Comparison of ENCODE assay signal across 27 cellular contexts in genomic region chr20:60565093-60565492, GRCh38.
"Had no signal": no experiment of that assay in that cellular context is flagged by ENCODE, and none has a peak within 500 bp of the region (broad histone marks: within the 10 kb centered on the region; RNA-seq: fewer than 3 reads in every experiment).

No MANE protein-coding gene starts in this region.

- H3K9me3 ChIP-seq: adrenal gland, body of pancreas, gastrocnemius medialis, left ventricle myocardium inferior, mucosa of descending colon, right lobe of liver, thyroid gland, upper lobe of left lung, vagina had no signal

- H3K4me1 ChIP-seq: adrenal gland, body of pancreas, gastrocnemius medialis, left ventricle myocardium inferior, right lobe of liver, thyroid gland, upper lobe of left lung, vagina had no signal

- H3K36me3 ChIP-seq: adrenal gland, cardiac muscle cell, gastrocnemius medialis, left ventricle myocardium inferior, right lobe of liver, thyroid gland, upper lobe of left lung, vagina had no signal

- H3K79me2 ChIP-seq: hepatocyte had no signal

- DNase-seq: activated B cell treated with CpG ODN at 0.5 μM for 24 hours; activated naive CD4-positive, alpha-beta T cell; activated naive CD8-positive, alpha-beta T cell treated with anti-CD3 and anti-CD28 coated beads for 36 hours; activated T-cell treated with anti-CD3 and anti-CD28 coated beads for 4 hours; activated T-cell treated with anti-CD3 and anti-CD28 coated beads, Interleukin-2, amount 50 U/mL, for 72 hours; aorta; effector memory CD8-positive, alpha-beta T cell; erythroblast; gastrocnemius medialis; islet precursor cell; left ventricle myocardium inferior; mucosa of descending colon; posterior cingulate gyrus; right lobe of liver; stimulated activated CD4-positive, alpha-beta T cell treated with anti-CD3 and anti-CD28 coated beads, Interleukin-12 subunit alpha, Interleukin-12 subunit beta, amount 100 ng/mL, for 4 hours; stimulated activated CD4-positive, alpha-beta T cell treated with anti-CD3 and anti-CD28 coated beads, Interleukin-4, amount 100 ng/mL, for 4 hours; stimulated activated CD8-positive, alpha-beta memory T cell treated with anti-CD3 and anti-CD28 coated beads, Interleukin-4, amount 100 ng/mL, for 48 hours; stimulated activated naive CD8-positive, alpha-beta T cell treated with anti-CD3 and anti-CD28 coated beads, Interleukin-15, amount 100 ng/mL, for 72 hours; substantia nigra; upper lobe of left lung had no signal

- H2AFZ ChIP-seq: hepatocyte had no signal

- H3K27me3 ChIP-seq: adrenal gland, body of pancreas, cardiac muscle cell, gastrocnemius medialis, right lobe of liver, thyroid gland, upper lobe of left lung, vagina had no signal

- H3K4me2 ChIP-seq: hepatocyte had no signal

- H3K27ac ChIP-seq: adrenal gland, body of pancreas, cardiac muscle cell, coronary artery, gastrocnemius medialis, hepatocyte, left ventricle myocardium inferior, right lobe of liver, thyroid gland, upper lobe of left lung, vagina had no signal

- H3K4me3 ChIP-seq: adrenal gland, body of pancreas, cardiac muscle cell, coronary artery, gastrocnemius medialis, hepatocyte, left ventricle myocardium inferior, mucosa of descending colon, right lobe of liver, thyroid gland, upper lobe of left lung, vagina had no signal
